17 cellular contexts compared by ENCODE assay signal in the genomic region with DNA sequence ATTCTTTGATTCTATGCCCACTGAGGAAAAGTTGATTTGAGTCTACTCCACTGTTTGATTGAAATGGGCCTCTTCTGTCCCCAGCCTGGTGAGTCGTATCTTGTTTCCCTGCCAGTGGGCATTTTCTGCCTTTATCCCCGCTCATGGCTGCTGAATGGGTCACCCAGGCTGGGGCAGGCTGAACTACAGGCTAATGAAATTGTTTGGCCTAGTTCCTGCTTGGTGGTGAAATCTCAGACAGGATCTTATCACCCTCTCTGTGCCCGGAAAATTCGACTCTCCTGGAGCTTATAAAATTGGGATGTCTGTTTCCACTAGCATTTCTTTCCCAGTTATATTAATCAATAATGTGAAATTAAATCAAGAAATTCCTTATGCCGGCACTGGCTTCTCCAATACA.
DNase-seq lines count a peak whose midpoint lies in the region; ATAC-seq, FAIRE-seq and TF ChIP-seq lines count a peak whose summit lies in the region.
"Had no signal": no experiment of that assay in that cellular context is flagged by ENCODE, and none has a peak within 500 bp of the region (broad histone marks: within the 10 kb centered on the region; RNA-seq: fewer than 3 reads in every experiment).

No MANE protein-coding gene starts in this region.

- peaks cover 50% of the 10 kb centered on the region for H3K4me1 ChIP-seq in CD8-positive, alpha-beta memory T cell (ENCODE audit: insufficient read depth, low read length)
- H3K4me1 ChIP-seq in endothelial cell of umbilical vein (ENCODE audit: control insufficient read depth, extremely low read depth, insufficient read depth, low read length) (peaks cover 18% of the 10 kb centered on the region), trophoblast cell (ENCODE audit: control insufficient read depth in 1 of 2, insufficient read depth in 2 of 2, low read length in 2 of 2) (peaks cover 27 to 30% of the 10 kb centered on the region in 2 experiments)
- H3K4me1 ChIP-seq: prostate gland had no signal

- peak overlapping the region; percentile 73 for H2BK5ac ChIP-seq in trophoblast cell (ENCODE audit: low read depth, low read length, poor library complexity)

- H3K9me1 ChIP-seq in endothelial cell of umbilical vein (replicated peaks; ENCODE audit: control insufficient read depth, extremely low read depth, insufficient read depth, low read length): no peaks in the 10 kb centered on the region

- no peaks in the 10 kb centered on the region for H4K20me1 ChIP-seq in endothelial cell of umbilical vein (replicated peaks; ENCODE audit: control insufficient read depth, extremely low read depth, insufficient read depth, low read length)

- POLR2A ChIA-PET in CD8-positive, alpha-beta memory T cell (lab: Charles Lee): no interaction called here
- POLR2A ChIA-PET in endothelial cell of umbilical vein (lab: Charles Lee): no interaction called here

- H3K4me3 Mint-ChIP-seq in CD8-positive, alpha-beta memory T cell: peak overlapping the region in 1 of 7 donors; percentile 8
- H3K4me3 Mint-ChIP-seq in effector memory CD8-positive, alpha-beta T cell: no peak overlapping the region
- H3K4me3 Mint-ChIP-seq: activated CD8-positive, alpha-beta T cell treated with anti-CD3 and anti-CD28 coated beads for 36 hours; activated T-helper 17 cell treated with anti-CD3 and anti-CD28 coated beads, Interleukin-2, amount 50 U/mL, for 72 hours; H9 had no signal

- H3K14ac ChIP-seq in trophoblast cell (ENCODE audit: low read length): peak overlapping the region; percentile 82

- H2BK120ac ChIP-seq in trophoblast cell (ENCODE audit: insufficient read depth, low read length, poor library complexity): peak overlapping the region; percentile 91

- dilution Hi-C loops in endothelial cell of umbilical vein (cut with MboI; ENCODE audit: extremely low pct_ligation_motif_present, low sequenced_read_pairs): no loop called here

- H4K12ac ChIP-seq in trophoblast cell (ENCODE audit: low read depth, low read length): no peak overlapping the region

- peak overlapping the region; percentile 97 for H2BK12ac ChIP-seq in trophoblast cell (ENCODE audit: low read length)

- H3K9ac ChIP-seq in endothelial cell of umbilical vein (replicated peaks; ENCODE audit: extremely low read depth, insufficient read depth, low read length) (no peak overlapping the region), trophoblast cell (ENCODE audit: low read length) (no peak overlapping the region)

- H3K36me3 Mint-ChIP-seq in CD8-positive, alpha-beta memory T cell: peaks cover 0 to 2% (median 0%) of the 10 kb centered on the region in 3 donors
- H3K36me3 Mint-ChIP-seq in effector memory CD8-positive, alpha-beta T cell (ENCODE audit: insufficient read depth): peaks cover 8% of the 10 kb centered on the region

- H2AK5ac ChIP-seq in trophoblast cell (ENCODE audit: low read length): peak overlapping the region; percentile 92

- TF ChIP-seq CTCF in endothelial cell of umbilical vein (IDR thresholded peaks at IDR 0.05; ENCODE audit: extremely low read depth in 1 of 2, insufficient read depth in 1 of 2, low read depth in 1 of 2, low read length in 2 of 2): no peak

- H3K79me1 ChIP-seq in trophoblast cell (ENCODE audit: low read length): peaks cover 21% of the 10 kb centered on the region

- peak overlapping the region; percentile 87 for H3K18ac ChIP-seq in trophoblast cell (ENCODE audit: low read length)

- H3K27ac Mint-ChIP-seq in CD8-positive, alpha-beta memory T cell: peak overlapping the region in 6 of 8 donors; percentile 3 to 96 (median 58)
- peak overlapping the region in 1 of 2 donors; percentile 82 for H3K27ac Mint-ChIP-seq in effector memory CD8-positive, alpha-beta T cell
- H3K27ac Mint-ChIP-seq: activated CD8-positive, alpha-beta T cell treated with anti-CD3 and anti-CD28 coated beads for 36 hours; activated T-helper 17 cell treated with anti-CD3 and anti-CD28 coated beads, Interleukin-2, amount 50 U/mL, for 72 hours; H9 had no signal

- H3K9me3 Mint-ChIP-seq in CD8-positive, alpha-beta memory T cell: no peaks in the 10 kb centered on the region
- H3K9me3 Mint-ChIP-seq in effector memory CD8-positive, alpha-beta T cell: no peaks in the 10 kb centered on the region
- H3K9me3 Mint-ChIP-seq: activated CD8-positive, alpha-beta T cell treated with anti-CD3 and anti-CD28 coated beads for 36 hours; activated T-helper 17 cell treated with anti-CD3 and anti-CD28 coated beads, Interleukin-2, amount 50 U/mL, for 72 hours; H9 had no signal

- H4K8ac ChIP-seq in trophoblast cell (ENCODE audit: low read depth, low read length): peak overlapping the region; percentile 56

- peak overlapping the region; percentile 85 for H4K91ac ChIP-seq in trophoblast cell (ENCODE audit: low read depth, low read length)

- H3K27ac ChIP-seq in CD8-positive, alpha-beta memory T cell (ENCODE audit: low read depth, low read length): no peak overlapping the region
- H3K27ac ChIP-seq in endothelial cell of umbilical vein (ENCODE audit: insufficient read depth, low read depth, low read length): no peak overlapping the region
- H3K27ac ChIP-seq in trophoblast cell (ENCODE audit: low read depth, low read length): peak overlapping the region; percentile 43
- H3K27ac ChIP-seq: gastroesophageal sphincter, prostate gland, tibial nerve had no signal

- H3K27me3 ChIP-seq in CD8-positive, alpha-beta memory T cell (ENCODE audit: insufficient read depth, low read length, poor library complexity, severe bottlenecking): no peaks in the 10 kb centered on the region
- no peaks in the 10 kb centered on the region for H3K27me3 ChIP-seq in MG63
- H3K27me3 ChIP-seq in endothelial cell of umbilical vein (ENCODE audit: control insufficient read depth in 2 of 2, insufficient read depth in 2 of 2, low read length in 2 of 2): no peaks in the 10 kb centered on the region
- no peaks in the 10 kb centered on the region for H3K27me3 ChIP-seq in trophoblast cell (ENCODE audit: insufficient read depth, low read length)
- H3K27me3 ChIP-seq: gastroesophageal sphincter, tibial nerve had no signal

- TF ChIP-seq POLR2A in endothelial cell of umbilical vein (IDR thresholded peaks at IDR 0.05; ENCODE audit: low read depth, low read length): no peak

- H3K23ac ChIP-seq in trophoblast cell (ENCODE audit: low read length): no peak overlapping the region

- peaks cover 90 to 100% (median 100%) of the 10 kb centered on the region in 3 donors for H3K4me1 Mint-ChIP-seq in CD8-positive, alpha-beta memory T cell
- peaks cover 69 to 84% of the 10 kb centered on the region in 2 donors for H3K4me1 Mint-ChIP-seq in effector memory CD8-positive, alpha-beta T cell (ENCODE audit: low read depth in 2 of 2)

- no peaks in the 10 kb centered on the region for H3K27me3 Mint-ChIP-seq in CD8-positive, alpha-beta memory T cell
- H3K27me3 Mint-ChIP-seq in effector memory CD8-positive, alpha-beta T cell: no peaks in the 10 kb centered on the region
- H3K27me3 Mint-ChIP-seq: activated CD8-positive, alpha-beta T cell treated with anti-CD3 and anti-CD28 coated beads for 36 hours; activated T-helper 17 cell treated with anti-CD3 and anti-CD28 coated beads, Interleukin-2, amount 50 U/mL, for 72 hours had no signal

- H3K4me3 ChIP-seq in CD8-positive, alpha-beta memory T cell (ENCODE audit: low read length): no peak overlapping the region
- no peak overlapping the region for H3K4me3 ChIP-seq in MG63
- no peak overlapping the region for H3K4me3 ChIP-seq in endothelial cell of umbilical vein (replicated peaks in 1 of 3; ENCODE audit: insufficient read depth in 1 of 3, low read depth in 1 of 3, low read length in 3 of 3)
- H3K4me3 ChIP-seq in trophoblast cell (ENCODE audit: low read depth, low read length): no peak overlapping the region
- H3K4me3 ChIP-seq: gastroesophageal sphincter, mucosa of descending colon, prostate gland, tibial nerve had no signal

- no peaks in the 10 kb centered on the region for H3K36me3 ChIP-seq in CD8-positive, alpha-beta memory T cell (ENCODE audit: insufficient read depth, low read length)
- H3K36me3 ChIP-seq in MG63: no peaks in the 10 kb centered on the region
- H3K36me3 ChIP-seq in endothelial cell of umbilical vein (ENCODE audit: control insufficient read depth in 2 of 2, extremely low read depth in 1 of 2, insufficient read depth in 2 of 2, low read length in 2 of 2): no peaks in the 10 kb centered on the region
- no peaks in the 10 kb centered on the region for H3K36me3 ChIP-seq in trophoblast cell (ENCODE audit: control insufficient read depth in 1 of 2, insufficient read depth in 2 of 2, low read length in 2 of 2)
- H3K36me3 ChIP-seq: gastroesophageal sphincter, prostate gland, tibial nerve had no signal

- H3K4me2 ChIP-seq in endothelial cell of umbilical vein (ENCODE audit: insufficient read depth, low read length) (no peak overlapping the region), trophoblast cell (ENCODE audit: low read length) (no peak overlapping the region)

- BruUV-seq in endothelial cell of umbilical vein (replicated peaks; lab: Mats Ljungman, UMichigan): no TSS peak

- H3K9me3 ChIP-seq in CD8-positive, alpha-beta memory T cell (ENCODE audit: low read length): no peaks in the 10 kb centered on the region
- H3K9me3 ChIP-seq in MG63 (no peaks in the 10 kb centered on the region), endothelial cell of umbilical vein (replicated peaks; ENCODE audit: control insufficient read depth, insufficient read depth, low read length) (no peaks in the 10 kb centered on the region), trophoblast cell (ENCODE audit: insufficient read depth, low read depth, low read length) (no peaks in the 10 kb centered on the region)
- H3K9me3 ChIP-seq: gastroesophageal sphincter, mucosa of descending colon, prostate gland, tibial nerve had no signal

- intact Hi-C loops in endothelial cell of umbilical vein (cut with micrococcal nuclease): no loop called here

- WGBS in trophoblast cell (ENCODE audit: extremely low coverage, insufficient coverage, insufficient read length): no CpG with 5 or more reads among the region's 5 CpGs

- peak; percentile 52 for FAIRE-seq in endothelial cell of umbilical vein (lab: Jason Lieb, UNC)

- H3K79me2 ChIP-seq in endothelial cell of umbilical vein (ENCODE audit: control insufficient read depth, insufficient read depth, low read length) (peaks cover 27% of the 10 kb centered on the region), trophoblast cell (ENCODE audit: control insufficient read depth, insufficient read depth, low read length, poor library complexity) (peaks cover 7% of the 10 kb centered on the region)

- no peak for DNase-seq in CD8-positive, alpha-beta memory T cell
- DNase-seq in MG63: peak; percentile 51
- peak; percentile 38 for DNase-seq in endothelial cell of umbilical vein (ENCODE audit: low read depth, low spot score)
- DNase-seq in trophoblast cell: no peak
- DNase-seq in effector memory CD8-positive, alpha-beta T cell: no peak
- DNase-seq: activated CD8-positive, alpha-beta T cell treated with anti-CD3 and anti-CD28 coated beads for 36 hours; effector CD4-positive, alpha-beta T cell; H9; mucosa of descending colon; NCI-H1092 had no signal

- H2AFZ ChIP-seq in endothelial cell of umbilical vein (ENCODE audit: low read depth, low read length) (no peak overlapping the region), trophoblast cell (ENCODE audit: insufficient read depth, low read length, poor library complexity) (peak overlapping the region; percentile 69)

- CTCF ChIA-PET in CD8-positive, alpha-beta memory T cell (lab: Charles Lee): no interaction called here
- CTCF ChIA-PET in endothelial cell of umbilical vein (lab: Charles Lee): interaction anchor here (2.2 kb wide), 1 partner anchor 17 kb away, joined by 4 read pairs; no protein-coding TSS in a partner anchor

- ATAC-seq in HG03025 (IDR thresholded peaks at IDR 0.05; ENCODE audit: low FRiP score, unreplicated experiment) (no peak), GM18511 (IDR thresholded peaks at IDR 0.05; ENCODE audit: unreplicated experiment) (no peak), HG03521 (IDR thresholded peaks at IDR 0.05; ENCODE audit: unreplicated experiment) (no peak)
- no peak for ATAC-seq in effector memory CD8-positive, alpha-beta T cell (replicated peaks)
- ATAC-seq: activated CD8-positive, alpha-beta T cell treated with anti-CD3 and anti-CD28 coated beads for 36 hours; activated T-helper 17 cell treated with anti-CD3 and anti-CD28 coated beads, Interleukin-2, amount 50 U/mL, for 72 hours; gastroesophageal sphincter; mucosa of descending colon had no signal

- peak overlapping the region; percentile 73 for H3K4ac ChIP-seq in trophoblast cell (ENCODE audit: low read depth, low read length)

Comparison
In these comparisons a context has a peak if more than half of its experiments do, and no peak if none do; other contexts are left out.
1. DNase-seq: peak in MG63 (single experiment) and endothelial cell of umbilical vein (single experiment); none in CD8-positive, alpha-beta memory T cell (0 of 5), trophoblast cell (0 of 2) and effector memory CD8-positive, alpha-beta T cell (0 of 3).